Comparison of ENCODE assay signal across 13 cellular contexts in genomic region chr7:99410635-99411034, GRCh38. TPM values are rescaled to one million over a fixed set of nuclear protein-coding genes. Genes with fewer than 3 reads are reported as not detected.
DNase-seq lines count a peak whose midpoint lies in the region; ATAC-seq and TF ChIP-seq lines count a peak whose summit lies in the region.
"Had no signal": no experiment of that assay in that cellular context is flagged by ENCODE, and none has a peak within 500 bp of the region (broad histone marks: within the 10 kb centered on the region; RNA-seq: fewer than 3 reads in every experiment).

No MANE protein-coding gene starts in this region.

- H3K27me3 Mint-ChIP-seq in activated T-cell treated with anti-CD3 and anti-CD28 coated beads, Interleukin-2, amount 50 U/mL, for 4 hours (ENCODE audit: low read depth): no peaks in the 10 kb centered on the region
- no peaks in the 10 kb centered on the region for H3K27me3 Mint-ChIP-seq in effector memory CD8-positive, alpha-beta T cell

- BruUV-seq in Panc1 (replicated peaks; lab: Mats Ljungman, UMichigan): TSS peak; percentile 65

- no peaks in the 10 kb centered on the region for H3K9me3 Mint-ChIP-seq in activated T-cell treated with anti-CD3 and anti-CD28 coated beads, Interleukin-2, amount 50 U/mL, for 4 hours
- no peaks in the 10 kb centered on the region for H3K9me3 Mint-ChIP-seq in effector memory CD8-positive, alpha-beta T cell

- H3K36me3 Mint-ChIP-seq in activated T-cell treated with anti-CD3 and anti-CD28 coated beads, Interleukin-2, amount 50 U/mL, for 4 hours (ENCODE audit: insufficient read depth): peaks cover 32% of the 10 kb centered on the region
- peaks cover 81% of the 10 kb centered on the region for H3K36me3 Mint-ChIP-seq in effector memory CD8-positive, alpha-beta T cell (ENCODE audit: insufficient read depth)

- TF ChIP-seq POLR2A in uterus (IDR thresholded peaks at IDR 0.05): no peak

- POLR2A ChIA-PET in Panc1 (lab: Charles Lee): interaction anchor here (0.5 kb wide), 1 partner anchor 292 kb away, joined by 11 read pairs; no protein-coding TSS in a partner anchor

- intact Hi-C loops in Panc1 (cut with micrococcal nuclease; ENCODE audit: unreplicated experiment): no loop called here
- intact Hi-C loops in uterus (cut with DNase I; ENCODE audit: low total_unique reads): no loop called here

- peak overlapping the region; percentile 100 for H3K4me3 Mint-ChIP-seq in activated T-cell treated with anti-CD3 and anti-CD28 coated beads, Interleukin-2, amount 50 U/mL, for 4 hours
- H3K4me3 Mint-ChIP-seq in effector memory CD8-positive, alpha-beta T cell: peak overlapping the region; percentile 94 to 99

- H3K36me3 ChIP-seq in Panc1 (ENCODE audit: control insufficient read depth, insufficient read depth, low read length) (peaks cover 28% of the 10 kb centered on the region), skeletal muscle satellite cell (ENCODE audit: insufficient read depth, low read length) (peaks cover 40% of the 10 kb centered on the region), uterus (no peaks in the 10 kb centered on the region)

- ATAC-seq in activated T-cell treated with anti-CD3 and anti-CD28 coated beads, Interleukin-2, amount 50 U/mL, for 4 hours: no peak
- ATAC-seq in Panc1 (no peak), esophagus mucosa (no peak)
- ATAC-seq in effector memory CD8-positive, alpha-beta T cell (replicated peaks): no peak
- ATAC-seq: sciatic nerve had no signal

- peak overlapping the region; percentile 97 for H3K9ac ChIP-seq in skeletal muscle satellite cell (ENCODE audit: low read depth, low read length)

- peak overlapping the region; percentile 91 for H3K4me2 ChIP-seq in skeletal muscle satellite cell (ENCODE audit: low read length)

- H3K27ac Mint-ChIP-seq in effector memory CD8-positive, alpha-beta T cell: peak overlapping the region; percentile 95 to 99

- H3K27ac ChIP-seq in Panc1 (ENCODE audit: low read length) (no peak overlapping the region), uterus (no peak overlapping the region)

- TF ChIP-seq CTCF in Panc1 (IDR thresholded peaks at IDR 0.05) (no peak), uterus (IDR thresholded peaks at IDR 0.05) (no peak)

- CTCF ChIA-PET in Panc1 (lab: Charles Lee): no interaction called here

- H3K27me3 ChIP-seq in Panc1 (ENCODE audit: control insufficient read depth, insufficient read depth, low read length) (no peaks in the 10 kb centered on the region), skeletal muscle satellite cell (ENCODE audit: control insufficient read depth, insufficient read depth, low read length) (no peaks in the 10 kb centered on the region), uterus (no peaks in the 10 kb centered on the region)
- H3K27me3 ChIP-seq: tibial nerve had no signal

- H3K4me1 Mint-ChIP-seq in activated T-cell treated with anti-CD3 and anti-CD28 coated beads, Interleukin-2, amount 50 U/mL, for 4 hours (ENCODE audit: low read depth): peaks cover 35% of the 10 kb centered on the region
- H3K4me1 Mint-ChIP-seq in effector memory CD8-positive, alpha-beta T cell (ENCODE audit: low read depth in 2 of 2): peaks cover 42 to 43% of the 10 kb centered on the region in 2 donors

- H3K9me3 ChIP-seq in Panc1 (ENCODE audit: control insufficient read depth, insufficient read depth, low read depth, low read length) (no peaks in the 10 kb centered on the region), skeletal muscle satellite cell (replicated peaks; ENCODE audit: low read length) (no peaks in the 10 kb centered on the region), uterus (no peaks in the 10 kb centered on the region)
- H3K9me3 ChIP-seq: tibial nerve had no signal

- DNase-seq in activated T-cell treated with anti-CD3 and anti-CD28 coated beads, Interleukin-2, amount 50 U/mL, for 4 hours: no peak
- no peak for DNase-seq in activated T-cell treated with anti-CD3 and anti-CD28 coated beads for 4 hours
- DNase-seq in Panc1 (ENCODE audit: low read depth, low spot score): no peak
- DNase-seq in effector memory CD8-positive, alpha-beta T cell: no peak
- DNase-seq in DMS114 treated with DMSO at 0.1 percent for 48 hours (lab: John Stamatoyannopoulos, UW; ENCODE audit: unreplicated experiment): no peak
- DNase-seq in uterus: no peak
- DNase-seq: GF-D8, NCI-H1417 treated with DMSO at 0.1 percent for 48 hours, NCI-H526 treated with DMSO at 0.1 percent for 48 hours had no signal

- in situ Hi-C loops in Panc1 (cut with HindIII; ENCODE audit: low pct_unique_long_range_greater_than_20kb, low sequenced_read_pairs): no loop called here

- H3K4me3 ChIP-seq in Panc1 (ENCODE audit: low read depth in 2 of 2, low read length in 2 of 2) (peak overlapping the region in 1 of 2 experiments; percentile 96; a peak in 2 of 4 replicates), skeletal muscle satellite cell (ENCODE audit: low read length) (no peak overlapping the region), uterus (no peak overlapping the region)

- H3K4me1 ChIP-seq in Panc1 (ENCODE audit: control insufficient read depth, insufficient read depth, low read length) (peaks cover 19% of the 10 kb centered on the region), skeletal muscle satellite cell (ENCODE audit: control insufficient read depth, insufficient read depth, low read length) (peaks cover 23% of the 10 kb centered on the region), uterus (peaks cover 3 to 18% of the 10 kb centered on the region in 2 donors)

RNA-seq across cellular contexts. Expression of gene BUD31, which starts 1.9 kb away (rescaled TPM):
- 100 to 1,000 TPM; 174 to 231 (median 178) TPM for total RNA-seq in activated T-cell treated with anti-CD3 and anti-CD28 coated beads, Interleukin-2, amount 50 U/mL, for 4 hours
- total RNA-seq in Panc1 (2021; ENCODE audit: unreplicated experiment): 179 TPM
- 225 TPM for polyA plus RNA-seq in Panc1 (2012; ENCODE audit: insufficient read length)
- total RNA-seq in skeletal muscle satellite cell (2012; rRNA removed): 114 and 123 TPM in 2 replicates
- 98.9 TPM for total RNA-seq in esophagus mucosa
- total RNA-seq in uterus: 10 to 100 TPM; 29.4 to 93.2 (median 54.4) TPM

RNA-seq across cellular contexts. Expression of gene PDAP1, which starts 2.2 kb away (rescaled TPM):
- total RNA-seq in activated T-cell treated with anti-CD3 and anti-CD28 coated beads, Interleukin-2, amount 50 U/mL, for 4 hours: 100 to 1,000 TPM; 231 to 255 (median 235) TPM
- 147 TPM for total RNA-seq in Panc1 (2021; ENCODE audit: unreplicated experiment)
- 442 TPM for polyA plus RNA-seq in Panc1 (2012; ENCODE audit: insufficient read length)
- 59.6 and 61.2 TPM in 2 replicates for total RNA-seq in skeletal muscle satellite cell (2012; rRNA removed)
- 94.4 TPM for total RNA-seq in esophagus mucosa
- total RNA-seq in uterus: 100 to 1,000 TPM in 1 of 4 donors, 10 to 100 TPM in 3; 39.9 to 185 (median 72.1) TPM

RNA-seq across cellular contexts. Expression of gene PTCD1, which starts 28.0 kb away (rescaled TPM):
- total RNA-seq in activated T-cell treated with anti-CD3 and anti-CD28 coated beads, Interleukin-2, amount 50 U/mL, for 4 hours: 10 to 100 TPM; 11.9 to 15.1 (median 13.9) TPM
- total RNA-seq in Panc1 (2021; ENCODE audit: unreplicated experiment): 15.0 TPM
- 13.8 TPM for polyA plus RNA-seq in Panc1 (2012; ENCODE audit: insufficient read length)
- total RNA-seq in skeletal muscle satellite cell (2012; rRNA removed): 5.7 and 7.4 TPM in 2 replicates
- 4.0 TPM for total RNA-seq in esophagus mucosa
- total RNA-seq in uterus: 10 to 100 TPM in 1 of 4 donors, 1 to 10 TPM in 3; 1.2 to 17.4 (median 7.5) TPM

RNA-seq across cellular contexts. Expression of gene CPSF4, which starts 28.1 kb away (rescaled TPM):
- 10 to 100 TPM; 85.8 to 99.9 (median 86.9) TPM for total RNA-seq in activated T-cell treated with anti-CD3 and anti-CD28 coated beads, Interleukin-2, amount 50 U/mL, for 4 hours
- total RNA-seq in Panc1 (2021; ENCODE audit: unreplicated experiment) (57.0 TPM), esophagus mucosa (23.8 TPM), uterus (10 to 100 TPM; 23.8 to 67.9 (median 38.4) TPM)
- polyA plus RNA-seq in Panc1 (2012; ENCODE audit: insufficient read length): 44.8 TPM
- 19.9 and 28.1 TPM in 2 replicates for total RNA-seq in skeletal muscle satellite cell (2012; rRNA removed)

RNA-seq across cellular contexts. Expression of gene ARPC1B, which starts 36.1 kb away (rescaled TPM):
- 100 to 1,000 TPM; 240 to 282 (median 274) TPM for total RNA-seq in activated T-cell treated with anti-CD3 and anti-CD28 coated beads, Interleukin-2, amount 50 U/mL, for 4 hours
- 266 TPM for total RNA-seq in Panc1 (2021; ENCODE audit: unreplicated experiment)
- 692 TPM for polyA plus RNA-seq in Panc1 (2012; ENCODE audit: insufficient read length)
- 391 and 451 TPM in 2 replicates for total RNA-seq in skeletal muscle satellite cell (2012; rRNA removed)
- total RNA-seq in esophagus mucosa: 53.0 TPM
- total RNA-seq in uterus: 100 to 1,000 TPM in 3 of 4 donors, 10 to 100 TPM in 1; 74.5 to 275 (median 196) TPM
